ENCODE assay signal across 8 cellular contexts in genomic region chr5:80399553-80400239, GRCh38. TPM values are rescaled to one million over a fixed set of nuclear protein-coding genes. Genes with fewer than 3 reads are reported as not detected.
A peak's percentile ranks its signal among the peaks of the same experiment; 100 is the strongest.
DNase-seq lines count a peak whose midpoint lies in the region; ATAC-seq and TF ChIP-seq lines count a peak whose summit lies in the region.

No MANE protein-coding gene starts in this region.

- peak; percentile 95 for ATAC-seq in GM18909 (IDR thresholded peaks at IDR 0.05; ENCODE audit: poor library complexity, unreplicated experiment)
- peak; percentile 94 for ATAC-seq in HG03196 (IDR thresholded peaks at IDR 0.05; ENCODE audit: unreplicated experiment)
- ATAC-seq in natural killer cell, result peak; percentile 47 to 91 (median 64)

- DNase-seq in AG08396 (ENCODE audit: low spot score) (peak; percentile 34), SW480 (ENCODE audit: low spot score) (peak; percentile 47), natural killer cell (no peak), islet precursor cell (no peak)
- no peak for DNase-seq in activated CD4-positive, alpha-beta T cell treated with anti-CD3 and anti-CD28 coated beads, Interleukin-2, amount 50 U/mL, for 1 hour
- DNase-seq in activated CD4-positive, CD25-positive, alpha-beta regulatory T cell (lab: John Stamatoyannopoulos, UW), result no peak

- no peaks in the 10 kb centered on the region for H3K36me3 Mint-ChIP-seq in natural killer cell

- intact Hi-C loops in natural killer cell (cut with micrococcal nuclease), result loop anchor here (10.0 kb wide), 1 partner anchor 775 kb away; no protein-coding TSS in a partner anchor

- no peak overlapping the region for H3K4me3 Mint-ChIP-seq in natural killer cell

- no peaks in the 10 kb centered on the region for H3K9me3 Mint-ChIP-seq in natural killer cell

- H3K27ac Mint-ChIP-seq in natural killer cell, result no peak overlapping the region

- no peaks in the 10 kb centered on the region for H3K4me1 Mint-ChIP-seq in natural killer cell

- no peak for TF ChIP-seq CTCF in natural killer cell (IDR thresholded peaks at IDR 0.05)

- peaks cover 0 to 11% of the 10 kb centered on the region in 2 donors for H3K27me3 Mint-ChIP-seq in natural killer cell (ENCODE audit: low read depth in 2 of 2)

RNA-seq across cellular contexts. Expression of gene ZFYVE16, which starts 8.2 kb away (rescaled TPM):
- 10 to 100 TPM; 24.4 to 36.6 (median 30.1) TPM for total RNA-seq in natural killer cell

Comparison
In these comparisons a context has a peak if more than half of its experiments do, and no peak if none do; other contexts are left out.
1. DNase-seq: peak in AG08396 (single experiment) and SW480 (single experiment); none in natural killer cell (single experiment), activated CD4-positive, alpha-beta T cell treated with anti-CD3 and anti-CD28 coated beads, Interleukin-2, amount 50 U/mL, for 1 hour (single experiment), islet precursor cell (single experiment) and activated CD4-positive, CD25-positive, alpha-beta regulatory T cell (0 of 4).
2. Peak in every context shown above with its lines, with median percentiles within 50 percentile points of each other: ATAC-seq.